1 cellular context compared by ENCODE assay signal in genomic region chr13:34156841-34157365, GRCh38.
TF ChIP-seq lines count a peak whose summit lies in the region.

No MANE protein-coding gene starts in this region.

TF ChIP-seq in HepG2, 621 proteins besides CTCF, POLR2A, EP300 and RAD21 (continued from another document):
- TF ChIP-seq ZNF710 (CRISPR knock-in tag; IDR thresholded peaks at IDR 0.05; ENCODE audit: borderline replicate concordance) = no peak
- peak; percentile 29; the same call in 1 of the 2 replicates for TF ChIP-seq KDM2A (CRISPR knock-in tag; IDR thresholded peaks at IDR 0.05; ENCODE audit: borderline replicate concordance, low read depth)
- TF ChIP-seq ZNF460 (CRISPR knock-in tag; IDR thresholded peaks at IDR 0.05; ENCODE audit: borderline replicate concordance) = no peak
- TF ChIP-seq, protein P1, sequence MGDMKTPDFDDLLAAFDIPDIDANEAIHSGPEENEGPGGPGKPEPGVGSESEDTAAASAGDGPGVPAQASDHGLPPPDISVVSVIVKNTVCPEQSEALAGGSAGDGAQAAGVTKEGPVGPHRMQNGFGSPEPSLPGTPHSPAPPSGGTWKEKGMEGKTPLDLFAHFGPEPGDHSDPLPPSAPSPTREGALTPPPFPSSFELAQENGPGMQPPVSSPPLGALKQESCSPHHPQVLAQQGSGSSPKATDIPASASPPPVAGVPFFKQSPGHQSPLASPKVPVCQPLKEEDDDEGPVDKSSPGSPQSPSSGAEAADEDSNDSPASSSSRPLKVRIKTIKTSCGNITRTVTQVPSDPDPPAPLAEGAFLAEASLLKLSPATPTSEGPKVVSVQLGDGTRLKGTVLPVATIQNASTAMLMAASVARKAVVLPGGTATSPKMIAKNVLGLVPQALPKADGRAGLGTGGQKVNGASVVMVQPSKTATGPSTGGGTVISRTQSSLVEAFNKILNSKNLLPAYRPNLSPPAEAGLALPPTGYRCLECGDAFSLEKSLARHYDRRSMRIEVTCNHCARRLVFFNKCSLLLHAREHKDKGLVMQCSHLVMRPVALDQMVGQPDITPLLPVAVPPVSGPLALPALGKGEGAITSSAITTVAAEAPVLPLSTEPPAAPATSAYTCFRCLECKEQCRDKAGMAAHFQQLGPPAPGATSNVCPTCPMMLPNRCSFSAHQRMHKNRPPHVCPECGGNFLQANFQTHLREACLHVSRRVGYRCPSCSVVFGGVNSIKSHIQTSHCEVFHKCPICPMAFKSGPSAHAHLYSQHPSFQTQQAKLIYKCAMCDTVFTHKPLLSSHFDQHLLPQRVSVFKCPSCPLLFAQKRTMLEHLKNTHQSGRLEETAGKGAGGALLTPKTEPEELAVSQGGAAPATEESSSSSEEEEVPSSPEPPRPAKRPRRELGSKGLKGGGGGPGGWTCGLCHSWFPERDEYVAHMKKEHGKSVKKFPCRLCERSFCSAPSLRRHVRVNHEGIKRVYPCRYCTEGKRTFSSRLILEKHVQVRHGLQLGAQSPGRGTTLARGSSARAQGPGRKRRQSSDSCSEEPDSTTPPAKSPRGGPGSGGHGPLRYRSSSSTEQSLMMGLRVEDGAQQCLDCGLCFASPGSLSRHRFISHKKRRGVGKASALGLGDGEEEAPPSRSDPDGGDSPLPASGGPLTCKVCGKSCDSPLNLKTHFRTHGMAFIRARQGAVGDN (CRISPR knock-in tag; IDR thresholded peaks at IDR 0.05) = 0 out of 2 replicates have a peak, but pooled peaks have one; percentile 14
- TF ChIP-seq ZSCAN29 (CRISPR knock-in tag; conservative IDR thresholded peaks at IDR 0.05) = 0 out of 2 replicates have a peak, but pooled peaks have one; percentile 41
- TF ChIP-seq NFIB (CRISPR knock-in tag; IDR thresholded peaks at IDR 0.05; ENCODE audit: borderline replicate concordance) = no peak
- peak; percentile 87 for TF ChIP-seq ELF3 (CRISPR knock-in tag; IDR thresholded peaks at IDR 0.05)
- TF ChIP-seq EEA1 (CRISPR knock-in tag; IDR thresholded peaks at IDR 0.05; ENCODE audit: borderline replicate concordance) = no peak
- peak; percentile 64 for TF ChIP-seq ATF3 (CRISPR knock-in tag; IDR thresholded peaks at IDR 0.05)
- TF ChIP-seq E2F2 (CRISPR knock-in tag; IDR thresholded peaks at IDR 0.05; ENCODE audit: borderline replicate concordance) = no peak
- no peak for TF ChIP-seq ZNF660 (CRISPR knock-in tag; IDR thresholded peaks at IDR 0.05; ENCODE audit: borderline replicate concordance, low read depth)
- TF ChIP-seq, protein P2, sequence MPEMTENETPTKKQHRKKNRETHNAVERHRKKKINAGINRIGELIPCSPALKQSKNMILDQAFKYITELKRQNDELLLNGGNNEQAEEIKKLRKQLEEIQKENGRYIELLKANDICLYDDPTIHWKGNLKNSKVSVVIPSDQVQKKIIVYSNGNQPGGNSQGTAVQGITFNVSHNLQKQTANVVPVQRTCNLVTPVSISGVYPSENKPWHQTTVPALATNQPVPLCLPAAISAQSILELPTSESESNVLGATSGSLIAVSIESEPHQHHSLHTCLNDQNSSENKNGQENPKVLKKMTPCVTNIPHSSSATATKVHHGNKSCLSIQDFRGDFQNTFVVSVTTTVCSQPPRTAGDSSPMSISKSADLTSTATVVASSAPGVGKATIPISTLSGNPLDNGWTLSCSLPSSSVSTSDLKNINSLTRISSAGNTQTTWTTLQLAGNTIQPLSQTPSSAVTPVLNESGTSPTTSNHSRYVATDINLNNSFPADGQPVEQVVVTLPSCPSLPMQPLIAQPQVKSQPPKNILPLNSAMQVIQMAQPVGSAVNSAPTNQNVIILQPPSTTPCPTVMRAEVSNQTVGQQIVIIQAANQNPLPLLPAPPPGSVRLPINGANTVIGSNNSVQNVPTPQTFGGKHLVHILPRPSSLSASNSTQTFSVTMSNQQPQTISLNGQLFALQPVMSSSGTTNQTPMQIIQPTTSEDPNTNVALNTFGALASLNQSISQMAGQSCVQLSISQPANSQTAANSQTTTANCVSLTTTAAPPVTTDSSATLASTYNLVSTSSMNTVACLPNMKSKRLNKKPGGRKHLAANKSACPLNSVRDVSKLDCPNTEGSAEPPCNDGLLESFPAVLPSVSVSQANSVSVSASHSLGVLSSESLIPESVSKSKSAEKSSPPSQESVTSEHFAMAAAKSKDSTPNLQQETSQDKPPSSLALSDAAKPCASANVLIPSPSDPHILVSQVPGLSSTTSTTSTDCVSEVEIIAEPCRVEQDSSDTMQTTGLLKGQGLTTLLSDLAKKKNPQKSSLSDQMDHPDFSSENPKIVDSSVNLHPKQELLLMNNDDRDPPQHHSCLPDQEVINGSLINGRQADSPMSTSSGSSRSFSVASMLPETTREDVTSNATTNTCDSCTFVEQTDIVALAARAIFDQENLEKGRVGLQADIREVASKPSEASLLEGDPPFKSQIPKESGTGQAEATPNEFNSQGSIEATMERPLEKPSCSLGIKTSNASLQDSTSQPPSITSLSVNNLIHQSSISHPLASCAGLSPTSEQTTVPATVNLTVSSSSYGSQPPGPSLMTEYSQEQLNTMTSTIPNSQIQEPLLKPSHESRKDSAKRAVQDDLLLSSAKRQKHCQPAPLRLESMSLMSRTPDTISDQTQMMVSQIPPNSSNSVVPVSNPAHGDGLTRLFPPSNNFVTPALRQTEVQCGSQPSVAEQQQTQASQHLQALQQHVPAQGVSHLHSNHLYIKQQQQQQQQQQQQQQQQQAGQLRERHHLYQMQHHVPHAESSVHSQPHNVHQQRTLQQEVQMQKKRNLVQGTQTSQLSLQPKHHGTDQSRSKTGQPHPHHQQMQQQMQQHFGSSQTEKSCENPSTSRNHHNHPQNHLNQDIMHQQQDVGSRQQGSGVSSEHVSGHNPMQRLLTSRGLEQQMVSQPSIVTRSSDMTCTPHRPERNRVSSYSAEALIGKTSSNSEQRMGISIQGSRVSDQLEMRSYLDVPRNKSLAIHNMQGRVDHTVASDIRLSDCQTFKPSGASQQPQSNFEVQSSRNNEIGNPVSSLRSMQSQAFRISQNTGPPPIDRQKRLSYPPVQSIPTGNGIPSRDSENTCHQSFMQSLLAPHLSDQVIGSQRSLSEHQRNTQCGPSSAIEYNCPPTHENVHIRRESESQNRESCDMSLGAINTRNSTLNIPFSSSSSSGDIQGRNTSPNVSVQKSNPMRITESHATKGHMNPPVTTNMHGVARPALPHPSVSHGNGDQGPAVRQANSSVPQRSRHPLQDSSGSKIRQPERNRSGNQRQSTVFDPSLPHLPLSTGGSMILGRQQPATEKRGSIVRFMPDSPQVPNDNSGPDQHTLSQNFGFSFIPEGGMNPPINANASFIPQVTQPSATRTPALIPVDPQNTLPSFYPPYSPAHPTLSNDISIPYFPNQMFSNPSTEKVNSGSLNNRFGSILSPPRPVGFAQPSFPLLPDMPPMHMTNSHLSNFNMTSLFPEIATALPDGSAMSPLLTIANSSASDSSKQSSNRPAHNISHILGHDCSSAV (CRISPR knock-in tag; IDR thresholded peaks at IDR 0.05; ENCODE audit: borderline replicate concordance) = no peak
- TF ChIP-seq GABPA (IDR thresholded peaks at IDR 0.05; ENCODE audit: low read depth, low read length) = no peak
- TF ChIP-seq GABPA (CRISPR knock-in tag; IDR thresholded peaks at IDR 0.05; ENCODE audit: low read depth) = 0 out of 2 replicates have a peak, but pooled peaks have one; percentile 11
- peak; percentile 74 for TF ChIP-seq SAP130 (CRISPR knock-in tag; IDR thresholded peaks at IDR 0.05; ENCODE audit: low read depth)
- peak; percentile 33; the same call in 1 of the 2 replicates for TF ChIP-seq RFX1 (IDR thresholded peaks at IDR 0.05)
- 0 out of 2 replicates have a peak, but pooled peaks have one; percentile 34 for TF ChIP-seq JUN (CRISPR knock-in tag; IDR thresholded peaks at IDR 0.05)
- TF ChIP-seq ZNF34 (CRISPR knock-in tag; IDR thresholded peaks at IDR 0.05; ENCODE audit: borderline replicate concordance) = no peak
- TF ChIP-seq, protein P3, sequence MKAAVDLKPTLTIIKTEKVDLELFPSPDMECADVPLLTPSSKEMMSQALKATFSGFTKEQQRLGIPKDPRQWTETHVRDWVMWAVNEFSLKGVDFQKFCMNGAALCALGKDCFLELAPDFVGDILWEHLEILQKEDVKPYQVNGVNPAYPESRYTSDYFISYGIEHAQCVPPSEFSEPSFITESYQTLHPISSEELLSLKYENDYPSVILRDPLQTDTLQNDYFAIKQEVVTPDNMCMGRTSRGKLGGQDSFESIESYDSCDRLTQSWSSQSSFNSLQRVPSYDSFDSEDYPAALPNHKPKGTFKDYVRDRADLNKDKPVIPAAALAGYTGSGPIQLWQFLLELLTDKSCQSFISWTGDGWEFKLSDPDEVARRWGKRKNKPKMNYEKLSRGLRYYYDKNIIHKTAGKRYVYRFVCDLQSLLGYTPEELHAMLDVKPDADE (CRISPR knock-in tag; IDR thresholded peaks at IDR 0.05) = no peak
- TF ChIP-seq ARID5B (CRISPR knock-in tag; IDR thresholded peaks at IDR 0.05) = peak; percentile 29; the same call in 1 of the 2 replicates
- TF ChIP-seq XRCC5 (optimal IDR thresholded peaks at IDR 0.05; ENCODE audit: low read length) = peak; percentile 20
- TF ChIP-seq, protein P4, sequence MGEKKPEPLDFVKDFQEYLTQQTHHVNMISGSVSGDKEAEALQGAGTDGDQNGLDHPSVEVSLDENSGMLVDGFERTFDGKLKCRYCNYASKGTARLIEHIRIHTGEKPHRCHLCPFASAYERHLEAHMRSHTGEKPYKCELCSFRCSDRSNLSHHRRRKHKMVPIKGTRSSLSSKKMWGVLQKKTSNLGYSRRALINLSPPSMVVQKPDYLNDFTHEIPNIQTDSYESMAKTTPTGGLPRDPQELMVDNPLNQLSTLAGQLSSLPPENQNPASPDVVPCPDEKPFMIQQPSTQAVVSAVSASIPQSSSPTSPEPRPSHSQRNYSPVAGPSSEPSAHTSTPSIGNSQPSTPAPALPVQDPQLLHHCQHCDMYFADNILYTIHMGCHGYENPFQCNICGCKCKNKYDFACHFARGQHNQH (CRISPR knock-in tag; IDR thresholded peaks at IDR 0.05) = peak; percentile 28; the same call in 1 of the 2 replicates
- peak; percentile 22; the same call in 1 of the 2 replicates for TF ChIP-seq TFAP4 (IDR thresholded peaks at IDR 0.05; ENCODE audit: borderline replicate concordance, low read depth)
- peak; percentile 97 for TF ChIP-seq FOSL2 (CRISPR knock-in tag; IDR thresholded peaks at IDR 0.05)
